ENCODE assay signal across 8 cellular contexts in the genomic region with DNA sequence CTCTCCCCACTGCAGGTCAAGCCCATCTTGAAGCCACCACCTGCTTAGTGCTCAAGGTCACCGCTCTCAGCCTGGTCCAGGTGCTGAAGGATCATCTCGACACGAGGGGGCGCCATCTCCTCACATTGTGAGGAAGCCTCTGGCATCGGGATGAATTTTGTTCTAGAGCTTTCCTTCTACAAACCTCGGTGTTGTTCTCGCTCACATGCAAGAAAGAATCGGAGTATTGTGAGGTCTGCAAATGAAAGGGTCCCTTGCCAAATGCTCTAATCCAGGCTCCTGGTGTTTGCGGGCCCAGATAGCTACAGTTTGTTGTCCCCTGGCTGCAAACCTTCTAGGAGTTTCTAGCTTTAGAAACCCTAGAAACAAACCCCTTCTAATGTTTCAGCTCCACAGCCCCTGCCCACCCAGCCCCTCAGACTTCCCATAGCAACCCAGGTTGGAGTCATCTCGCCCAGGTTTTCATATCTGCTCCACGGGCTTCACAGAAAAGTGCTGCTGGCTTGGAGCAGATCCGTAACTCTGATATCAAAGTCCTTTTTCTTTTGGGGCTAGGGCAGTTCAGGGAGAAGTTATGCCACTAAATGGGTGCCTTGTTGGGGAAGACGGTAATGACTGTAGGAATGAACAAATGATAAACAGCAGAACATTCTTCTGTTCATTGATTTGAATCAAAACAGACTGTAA. TPM values are rescaled to one million over a fixed set of nuclear protein-coding genes. Genes with fewer than 3 reads are reported as not detected.
DNase-seq lines count a peak whose midpoint lies in the region; ATAC-seq, FAIRE-seq and TF ChIP-seq lines count a peak whose summit lies in the region.

No MANE protein-coding gene starts in this region.

- TF ChIP-seq CTCF in right lobe of liver (IDR thresholded peaks at IDR 0.05): peak; percentile 91 to 96 (median 93)

- POLR2A ChIA-PET in activated CD4-positive, alpha-beta T cell treated with anti-CD3 and anti-CD28 coated beads for 36 hours (lab: Charles Lee): interaction anchor here (0.6 to 2.3 kb wide), 6 partner anchors 23 to 423 kb away, joined by 3 to 17 read pairs (median 6); no protein-coding TSS in a partner anchor

- ATAC-seq in HG03354 (IDR thresholded peaks at IDR 0.05; ENCODE audit: poor library complexity, severe bottlenecking, unreplicated experiment) (peak; percentile 84), right lobe of liver (peak; percentile 98 to 100 (median 99))
- peak; percentile 94 for ATAC-seq in activated CD4-positive, alpha-beta T cell treated with anti-CD3 and anti-CD28 coated beads for 36 hours

- DNase-seq in 8988T (peak; percentile 34), GM18507 (ENCODE audit: extremely low spot score, insufficient read length, low read depth) (peak; percentile 50), NCI-H460 (ENCODE audit: extremely low read depth, low read depth) (peak; percentile 73), right lobe of liver (peak; percentile 89 to 91 (median 89))
- DNase-seq in activated CD4-positive, alpha-beta T cell treated with anti-CD3 and anti-CD28 coated beads for 36 hours: peak; percentile 96
- peak; percentile 78 to 87 (median 86) for DNase-seq in stimulated activated CD4-positive, alpha-beta T cell treated with anti-CD3 and anti-CD28 coated beads, TNF-alpha, amount 100 ng/mL, for 24 hours (ENCODE audit: low read depth in 3 of 3)

- WGBS in right lobe of liver (ENCODE audit: insufficient coverage, low coverage, low lambda C conversion rate, missing lambda C conversion rate): 6% methylated on average over 11 of the region's 13 CpGs

- TF ChIP-seq POLR2A in right lobe of liver (IDR thresholded peaks at IDR 0.05): no peak

- H3K27me3 Mint-ChIP-seq in activated CD4-positive, alpha-beta T cell treated with anti-CD3 and anti-CD28 coated beads for 36 hours: no peaks in the 10 kb centered on the region

- no peaks in the 10 kb centered on the region for H3K9me3 ChIP-seq in right lobe of liver

- H3K9me3 Mint-ChIP-seq in activated CD4-positive, alpha-beta T cell treated with anti-CD3 and anti-CD28 coated beads for 36 hours (ENCODE audit: low read depth): no peaks in the 10 kb centered on the region

- H3K36me3 ChIP-seq in right lobe of liver: no peaks in the 10 kb centered on the region

- H3K4me3 Mint-ChIP-seq in activated CD4-positive, alpha-beta T cell treated with anti-CD3 and anti-CD28 coated beads for 36 hours: no peak overlapping the region

- H3K27ac Mint-ChIP-seq in activated CD4-positive, alpha-beta T cell treated with anti-CD3 and anti-CD28 coated beads for 36 hours: peak overlapping the region; percentile 51

- H3K27me3 ChIP-seq in right lobe of liver: no peaks in the 10 kb centered on the region

- intact Hi-C loops in activated CD4-positive, alpha-beta T cell treated with anti-CD3 and anti-CD28 coated beads for 36 hours (cut with DNase I, micrococcal nuclease): loop anchor here (1.0 to 5.0 kb wide), 9 partner anchors 51 to 424 kb away; partner anchors contain the start of genes MRPS6 (in 1 of the 2) and SLC5A3 (in 1 of the 2)
- intact Hi-C loops in right lobe of liver (cut with DNase I): loop anchor here in 1 of 2 donors (5.0 kb wide), 1 partner anchor 423 kb away; no protein-coding TSS in a partner anchor

- H3K4me1 ChIP-seq in right lobe of liver: peaks cover 0 to 6% (median 0%) of the 10 kb centered on the region in 4 donors

- H3K4me3 ChIP-seq in right lobe of liver: peak overlapping the region in 2 of 3 donors; percentile 12 to 15

- H3K27ac ChIP-seq in cingulate gyrus (ENCODE audit: low read depth, low read length): peak overlapping the region; percentile 96
- peak overlapping the region in 2 of 3 donors; percentile 52 to 57 for H3K27ac ChIP-seq in right lobe of liver

- peaks cover 12% of the 10 kb centered on the region for H3K4me1 Mint-ChIP-seq in activated CD4-positive, alpha-beta T cell treated with anti-CD3 and anti-CD28 coated beads for 36 hours

- CTCF ChIA-PET in activated CD4-positive, alpha-beta T cell treated with anti-CD3 and anti-CD28 coated beads for 36 hours (lab: Charles Lee): interaction anchor here (0.6 to 3.7 kb wide), 72 partner anchors 10 to 442 kb away, joined by 3 to 103 read pairs (median 5); partner anchors contain the start of genes ATP5PO, MRPS6 and SLC5A3

- H3K36me3 Mint-ChIP-seq in activated CD4-positive, alpha-beta T cell treated with anti-CD3 and anti-CD28 coated beads for 36 hours (ENCODE audit: low read depth): no peaks in the 10 kb centered on the region

- FAIRE-seq in GM18507 (lab: Jason Lieb, UNC): peak; percentile 92

RNA-seq across cellular contexts. Expression of gene ATP5PO, which starts 8.6 kb away (rescaled TPM):
- 224 and 246 TPM in 2 replicates for total RNA-seq in NCI-H460 (2014; rRNA removed; shearing (Covaris generic))
- 108 and 110 TPM in 2 replicates for polyA plus RNA-seq in NCI-H460 (2014; cell fraction: nucleus; rRNA removed)
- 100 to 1,000 TPM; 177 to 238 TPM for total RNA-seq in activated CD4-positive, alpha-beta T cell treated with anti-CD3 and anti-CD28 coated beads for 36 hours
- total RNA-seq in right lobe of liver: 100 to 1,000 TPM in 3 of 6 experiments, 10 to 100 TPM in 3; 87.3 to 191 (median 98.7) TPM

Comparison
In these comparisons a context has a peak if more than half of its experiments do, and no peak if none do; other contexts are left out.
1. Peak in every context shown above with its lines: DNase-seq, ATAC-seq, H3K4me3 ChIP-seq and H3K27ac ChIP-seq.
2. DNase-seq: peak in every context shown above with its lines; median percentile 96 in activated CD4-positive, alpha-beta T cell treated with anti-CD3 and anti-CD28 coated beads for 36 hours; 89 in right lobe of liver; 86 in stimulated activated CD4-positive, alpha-beta T cell treated with anti-CD3 and anti-CD28 coated beads, TNF-alpha, amount 100 ng/mL, for 24 hours; 73 in NCI-H460; 50 in GM18507; 34 in 8988T.